16 cellular contexts compared by ENCODE assay signal in the genomic region with DNA sequence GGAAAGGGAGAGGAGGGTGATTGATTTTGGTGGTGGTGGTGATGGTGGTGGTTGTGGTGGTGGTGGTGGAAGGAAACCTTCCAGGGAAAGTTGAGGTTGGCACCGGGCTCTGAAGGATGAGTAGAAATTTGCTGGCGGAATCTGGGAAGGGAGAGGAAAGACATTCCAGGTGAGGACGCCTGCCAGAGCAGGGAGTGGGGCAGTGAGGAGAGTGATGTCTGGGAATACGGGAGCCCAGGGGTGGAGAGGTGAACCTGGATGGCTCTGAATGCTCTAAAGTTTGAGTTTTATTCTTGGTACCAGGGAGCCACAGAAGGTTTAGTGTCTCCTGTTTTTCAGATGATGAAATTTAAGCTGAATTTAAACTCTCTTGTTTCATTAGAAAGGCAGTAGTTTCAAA. TPM values are rescaled to one million over a fixed set of nuclear protein-coding genes. Genes with fewer than 3 reads are reported as not detected.
DNase-seq lines count a peak whose midpoint lies in the region; ATAC-seq and TF ChIP-seq lines count a peak whose summit lies in the region.
"Had no signal": no experiment of that assay in that cellular context is flagged by ENCODE, and none has a peak within 500 bp of the region (broad histone marks: within the 10 kb centered on the region; RNA-seq: fewer than 3 reads in every experiment).

No MANE protein-coding gene starts in this region.

- no peaks in the 10 kb centered on the region for H3K9me2 ChIP-seq in DOHH2 (replicated peaks; ENCODE audit: control insufficient read depth, low read length)

- H3K27me3 ChIP-seq in CD4-positive, CD25-positive, alpha-beta regulatory T cell (ENCODE audit: control insufficient read depth, insufficient read depth, low read length), result no peaks in the 10 kb centered on the region
- no peaks in the 10 kb centered on the region for H3K27me3 ChIP-seq in DOHH2 (ENCODE audit: control insufficient read depth, low read length)
- H3K27me3 ChIP-seq: BE2C had no signal

- peaks cover 88% of the 10 kb centered on the region for H3K4me1 ChIP-seq in CD4-positive, CD25-positive, alpha-beta regulatory T cell (ENCODE audit: control insufficient read depth, insufficient read depth, low read length, poor library complexity, severe bottlenecking)
- peaks cover 76% of the 10 kb centered on the region for H3K4me1 ChIP-seq in DOHH2 (ENCODE audit: control insufficient read depth, low read length)

- H3K36me3 ChIP-seq in CD4-positive, CD25-positive, alpha-beta regulatory T cell (ENCODE audit: control insufficient read depth, insufficient read depth, low read length), result peaks cover 3% of the 10 kb centered on the region
- no peaks in the 10 kb centered on the region for H3K36me3 ChIP-seq in DOHH2 (ENCODE audit: control insufficient read depth, low read length)
- H3K36me3 ChIP-seq: thoracic aorta had no signal

- H3K36me3 Mint-ChIP-seq in CD4-positive, CD25-positive, alpha-beta regulatory T cell, result peaks cover 16% of the 10 kb centered on the region
- peaks cover 18% of the 10 kb centered on the region for H3K36me3 Mint-ChIP-seq in activated CD4-positive, alpha-beta memory T cell treated with anti-CD3 and anti-CD28 coated beads for 36 hours
- peaks cover 6 to 9% of the 10 kb centered on the region in 2 donors for H3K36me3 Mint-ChIP-seq in naive B cell
- H3K36me3 Mint-ChIP-seq: mesothelial cell of epicardium had no signal

- no peaks in the 10 kb centered on the region for H4K20me1 ChIP-seq in DOHH2 (ENCODE audit: control insufficient read depth, insufficient read depth, low read depth, low read length)

- H3K4me3 ChIP-seq in CD4-positive, CD25-positive, alpha-beta regulatory T cell (ENCODE audit: low read depth, low read length), result peak overlapping the region; percentile 33
- H3K4me3 ChIP-seq in DOHH2 (ENCODE audit: low read length), result peak overlapping the region; percentile 57
- H3K4me3 ChIP-seq: thoracic aorta had no signal

- H3K4me3 Mint-ChIP-seq in CD4-positive, CD25-positive, alpha-beta regulatory T cell, result peak overlapping the region; percentile 56 to 82 (median 79)
- peak overlapping the region; percentile 9 for H3K4me3 Mint-ChIP-seq in activated CD4-positive, alpha-beta memory T cell treated with anti-CD3 and anti-CD28 coated beads for 36 hours
- peak overlapping the region; percentile 70 to 91 (median 79) for H3K4me3 Mint-ChIP-seq in naive B cell
- H3K4me3 Mint-ChIP-seq: mesothelial cell of epicardium had no signal

- H3F3A ChIP-seq in DOHH2 (ENCODE audit: control insufficient read depth, insufficient read depth), result 0 out of 2 replicates have a peak, but pooled peaks cover 5% of the 10 kb centered on the region

- DNase-seq in CD4-positive, CD25-positive, alpha-beta regulatory T cell, result no peak
- DNase-seq in activated CD4-positive, alpha-beta memory T cell treated with anti-CD3 and anti-CD28 coated beads for 36 hours, result no peak
- no peak for DNase-seq in naive B cell
- DNase-seq in NCI-H774 (lab: John Stamatoyannopoulos, UW), result no peak
- DNase-seq: activated CD8-positive, alpha-beta memory T cell treated with anti-CD3 and anti-CD28 coated beads, Interleukin-2, amount 50 U/mL, for 4 hours; amniotic stem cell; BE2C; NCI-H2081 treated with DMSO at 0.1 percent for 48 hours; NCI-H69; nucleus accumbens; stimulated activated CD4-positive, alpha-beta T cell treated with anti-CD3 and anti-CD28 coated beads, Interleukin-1b, Interleukin-23, amount 100 ng/mL, for 48 hours had no signal

- intact Hi-C loops in activated CD4-positive, alpha-beta memory T cell treated with anti-CD3 and anti-CD28 coated beads for 36 hours (cut with micrococcal nuclease), result no loop called here

- peaks cover 47 to 90% (median 80%) of the 10 kb centered on the region in 4 donors for H3K4me1 Mint-ChIP-seq in CD4-positive, CD25-positive, alpha-beta regulatory T cell
- H3K4me1 Mint-ChIP-seq in activated CD4-positive, alpha-beta memory T cell treated with anti-CD3 and anti-CD28 coated beads for 36 hours (ENCODE audit: low read depth), result peaks cover 79% of the 10 kb centered on the region
- peaks cover 68 to 89% (median 80%) of the 10 kb centered on the region in 3 donors for H3K4me1 Mint-ChIP-seq in naive B cell
- H3K4me1 Mint-ChIP-seq: mesothelial cell of epicardium had no signal

- peak overlapping the region; percentile 53 for H3K27ac ChIP-seq in CD4-positive, CD25-positive, alpha-beta regulatory T cell (ENCODE audit: insufficient read depth, low read length, poor library complexity, severe bottlenecking)
- peak overlapping the region; percentile 69 for H3K27ac ChIP-seq in DOHH2 (ENCODE audit: low read depth, low read length)
- H3K27ac ChIP-seq: thoracic aorta had no signal

- CTCF ChIA-PET in activated CD4-positive, alpha-beta memory T cell treated with anti-CD3 and anti-CD28 coated beads for 36 hours (lab: Charles Lee), result interaction anchor here (2.0 to 2.7 kb wide), 2 partner anchors 15 to 91 kb away, joined by 6 to 11 read pairs; partner anchors contain the start of gene CHST11

- H3K9me3 ChIP-seq in CD4-positive, CD25-positive, alpha-beta regulatory T cell (ENCODE audit: control insufficient read depth in 2 of 2, low read length in 2 of 2), result no peaks in the 10 kb centered on the region
- H3K9me3 ChIP-seq in DOHH2 (ENCODE audit: control insufficient read depth, insufficient read depth, low read length), result no peaks in the 10 kb centered on the region
- H3K9me3 ChIP-seq: BE2C, thoracic aorta had no signal

- POLR2A ChIA-PET in activated CD4-positive, alpha-beta memory T cell treated with anti-CD3 and anti-CD28 coated beads for 36 hours (lab: Charles Lee), result interaction anchor here (0.6 to 2.3 kb wide), 4 partner anchors 10 to 68 kb away, joined by 3 to 12 read pairs (median 3); no protein-coding TSS in a partner anchor

- peaks cover 0 to 7% (median 0%) of the 10 kb centered on the region in 7 donors for H3K9me3 Mint-ChIP-seq in CD4-positive, CD25-positive, alpha-beta regulatory T cell
- peaks cover 15% of the 10 kb centered on the region for H3K9me3 Mint-ChIP-seq in activated CD4-positive, alpha-beta memory T cell treated with anti-CD3 and anti-CD28 coated beads for 36 hours
- peaks cover 3 to 7% (median 6%) of the 10 kb centered on the region in 7 donors for H3K9me3 Mint-ChIP-seq in naive B cell
- H3K9me3 Mint-ChIP-seq: mesothelial cell of epicardium had no signal

- H3K79me2 ChIP-seq in DOHH2 (ENCODE audit: control insufficient read depth, low read length), result peaks cover 46% of the 10 kb centered on the region

- no peaks in the 10 kb centered on the region for H3K27me3 Mint-ChIP-seq in CD4-positive, CD25-positive, alpha-beta regulatory T cell
- no peaks in the 10 kb centered on the region for H3K27me3 Mint-ChIP-seq in activated CD4-positive, alpha-beta memory T cell treated with anti-CD3 and anti-CD28 coated beads for 36 hours
- no peaks in the 10 kb centered on the region for H3K27me3 Mint-ChIP-seq in naive B cell

- no peak for TF ChIP-seq CTCF in DOHH2 (IDR thresholded peaks at IDR 0.05; ENCODE audit: low read depth, low read length, poor library complexity, severe bottlenecking)

- ATAC-seq in CD4-positive, CD25-positive, alpha-beta regulatory T cell (ENCODE audit: low read depth in 2 of 2), result no peak
- ATAC-seq in naive B cell (ENCODE audit: low read depth in 2 of 2) (no peak), GM19452 (IDR thresholded peaks at IDR 0.05; ENCODE audit: unreplicated experiment) (no peak), HG02571 (IDR thresholded peaks at IDR 0.05; ENCODE audit: unreplicated experiment) (no peak)

- H3K27ac Mint-ChIP-seq in CD4-positive, CD25-positive, alpha-beta regulatory T cell, result peak overlapping the region; percentile 68 to 98 (median 87)
- H3K27ac Mint-ChIP-seq in activated CD4-positive, alpha-beta memory T cell treated with anti-CD3 and anti-CD28 coated beads for 36 hours, result peak overlapping the region; percentile 9
- H3K27ac Mint-ChIP-seq in naive B cell, result peak overlapping the region; percentile 89 to 97 (median 96)
- H3K27ac Mint-ChIP-seq: mesothelial cell of epicardium had no signal

- H3K4me2 ChIP-seq in DOHH2 (ENCODE audit: low read length), result peak overlapping the region; percentile 75

RNA-seq across cellular contexts. Expression of gene CHST11, which starts 16.0 kb away (rescaled TPM):
- 192 TPM for total RNA-seq in CD4-positive, CD25-positive, alpha-beta regulatory T cell
- 100 to 1,000 TPM in 2 of 4 donors, 10 to 100 TPM in 2; 70.2 to 114 (median 99.5) TPM for polyA plus RNA-seq in CD4-positive, CD25-positive, alpha-beta regulatory T cell
- total RNA-seq in activated CD4-positive, alpha-beta memory T cell treated with anti-CD3 and anti-CD28 coated beads for 36 hours, result 10 to 100 TPM; 58.3 to 59.0 TPM
- polyA plus RNA-seq in naive B cell (ENCODE audit: low read depth in 6 of 6), result 10 to 100 TPM; 39.8 to 63.6 (median 58.6) TPM

Comparison
In these comparisons a context has a peak if more than half of its experiments do, and no peak if none do; other contexts are left out.
1. H3K27ac Mint-ChIP-seq: peak in every context shown above with its lines; median percentile 96 in naive B cell; 87 in CD4-positive, CD25-positive, alpha-beta regulatory T cell; 9 in activated CD4-positive, alpha-beta memory T cell treated with anti-CD3 and anti-CD28 coated beads for 36 hours.
2. H3K4me3 Mint-ChIP-seq: peak in every context shown above with its lines; median percentile 79 in CD4-positive, CD25-positive, alpha-beta regulatory T cell; 79 in naive B cell; 9 in activated CD4-positive, alpha-beta memory T cell treated with anti-CD3 and anti-CD28 coated beads for 36 hours.